ENCODE assay signal across 11 cellular contexts in genomic region chr1:219172821-219173220, GRCh38. TPM values are rescaled to one million over a fixed set of nuclear protein-coding genes. Genes with fewer than 3 reads are reported as not detected.
A peak's percentile ranks its signal among the peaks of the same experiment; 100 is the strongest.
DNase-seq lines count a peak whose midpoint lies in the region; ATAC-seq and TF ChIP-seq lines count a peak whose summit lies in the region.
"Had no signal": no experiment of that assay in that cellular context is flagged by ENCODE, and none has a peak within 500 bp of the region (broad histone marks: within the 10 kb centered on the region; RNA-seq: fewer than 3 reads in every experiment).

No MANE protein-coding gene starts in this region.

- peak overlapping the region; percentile 27 to 95 (median 48) for H3K27ac Mint-ChIP-seq in CD4-positive, CD25-positive, alpha-beta regulatory T cell
- no peak overlapping the region for H3K27ac Mint-ChIP-seq in neural progenitor cell
- no peak overlapping the region for H3K27ac Mint-ChIP-seq in stimulated activated naive CD8-positive, alpha-beta T cell treated with anti-CD3 and anti-CD28 coated beads, Interleukin-15, amount 100 ng/mL, for 72 hours

- H3K9me2 ChIP-seq in GM23248 (ENCODE audit: insufficient read depth): peaks cover 4% of the 10 kb centered on the region; the same call in 1 of the 2 replicates

- WGBS in GM23248 (ENCODE audit: low coverage in 1 of 2, low lambda C conversion rate in 2 of 2, missing lambda C conversion rate in 2 of 2), 2 experiments: 79 to 92% methylated on average over 2 of the region's 2 CpGs

- peaks cover 2% of the 10 kb centered on the region for H3K36me3 ChIP-seq in CD4-positive, CD25-positive, alpha-beta regulatory T cell (ENCODE audit: control insufficient read depth, insufficient read depth, low read length)
- H3K36me3 ChIP-seq in GM23248 (ENCODE audit: low read depth) (no peaks in the 10 kb centered on the region), ascending aorta (no peaks in the 10 kb centered on the region), neural progenitor cell (no peaks in the 10 kb centered on the region)
- H3K36me3 ChIP-seq: Peyer's patch had no signal

- H3K4me2 ChIP-seq in GM23248 (ENCODE audit: unreplicated experiment) (no peak overlapping the region), neural progenitor cell (no peak overlapping the region)

- H3K4me3 Mint-ChIP-seq in CD4-positive, CD25-positive, alpha-beta regulatory T cell: peak overlapping the region; percentile 91 to 100 (median 97)
- H3K4me3 Mint-ChIP-seq in neural progenitor cell: peak overlapping the region; percentile 29
- H3K4me3 Mint-ChIP-seq in stimulated activated naive CD8-positive, alpha-beta T cell treated with anti-CD3 and anti-CD28 coated beads, Interleukin-15, amount 100 ng/mL, for 72 hours: peak overlapping the region in 1 of 2 donors; percentile 96

- TF ChIP-seq CTCF in ascending aorta (IDR thresholded peaks at IDR 0.05): no peak
- no peak for TF ChIP-seq CTCF in neural progenitor cell (IDR thresholded peaks at IDR 0.05)

- intact Hi-C loops in ascending aorta (cut with DNase I): loop anchor here (5.0 to 10.0 kb wide), 4 partner anchors 46 to 826 kb away; partner anchors contain the start of gene TGFB2

- in situ Hi-C loops in GM23248 (cut with MboI): no loop called here

- H2AFZ ChIP-seq in GM23248 (peak overlapping the region; percentile 95; the same call in 1 of the 2 replicates), neural progenitor cell (replicated peaks) (no peak overlapping the region)

- H3K27me3 Mint-ChIP-seq in CD4-positive, CD25-positive, alpha-beta regulatory T cell: peaks cover 15% of the 10 kb centered on the region
- H3K27me3 Mint-ChIP-seq in neural progenitor cell (ENCODE audit: insufficient read depth, low read depth): peaks cover 2% of the 10 kb centered on the region
- no peaks in the 10 kb centered on the region for H3K27me3 Mint-ChIP-seq in stimulated activated naive CD8-positive, alpha-beta T cell treated with anti-CD3 and anti-CD28 coated beads, Interleukin-15, amount 100 ng/mL, for 72 hours

- no peak for DNase-seq in CD4-positive, CD25-positive, alpha-beta regulatory T cell
- DNase-seq in GM23248: no peak
- no peak for DNase-seq in ascending aorta (ENCODE audit: low spot score in 2 of 2)
- no peak for DNase-seq in neural progenitor cell (ENCODE audit: low spot score)
- no peak for DNase-seq in DMS53 (lab: John Stamatoyannopoulos, UW)
- no peak for DNase-seq in stimulated activated naive CD8-positive, alpha-beta T cell treated with anti-CD3 and anti-CD28 coated beads, Interleukin-15, amount 100 ng/mL, for 72 hours
- DNase-seq in islet precursor cell: no peak
- DNase-seq: activated CD8-positive, alpha-beta memory T cell treated with anti-CD3 and anti-CD28 coated beads, Interleukin-2, amount 50 U/mL, for 48 hours; GOT3; Peyer's patch had no signal

- no peak overlapping the region for H3K27ac ChIP-seq in CD4-positive, CD25-positive, alpha-beta regulatory T cell (ENCODE audit: insufficient read depth, low read length, poor library complexity, severe bottlenecking)
- H3K27ac ChIP-seq in GM23248: no peak overlapping the region
- peak overlapping the region; percentile 86 to 93 for H3K27ac ChIP-seq in ascending aorta
- no peak overlapping the region for H3K27ac ChIP-seq in neural progenitor cell

- peaks cover 33 to 53% (median 43%) of the 10 kb centered on the region in 4 donors for H3K4me1 Mint-ChIP-seq in CD4-positive, CD25-positive, alpha-beta regulatory T cell
- peaks cover 18% of the 10 kb centered on the region for H3K4me1 Mint-ChIP-seq in neural progenitor cell
- peaks cover 49% of the 10 kb centered on the region for H3K4me1 Mint-ChIP-seq in stimulated activated naive CD8-positive, alpha-beta T cell treated with anti-CD3 and anti-CD28 coated beads, Interleukin-15, amount 100 ng/mL, for 72 hours

- H3F3A ChIP-seq in GM23248 (ENCODE audit: insufficient read depth) (no peaks in the 10 kb centered on the region), neural progenitor cell (ENCODE audit: low read depth) (peaks cover 16% of the 10 kb centered on the region)

- peaks cover 22% of the 10 kb centered on the region for H3K4me1 ChIP-seq in CD4-positive, CD25-positive, alpha-beta regulatory T cell (ENCODE audit: control insufficient read depth, insufficient read depth, low read length, poor library complexity, severe bottlenecking)
- H3K4me1 ChIP-seq in GM23248 (ENCODE audit: insufficient read depth) (0 out of 2 replicates have a peak, but pooled peaks cover 11% of the 10 kb centered on the region), ascending aorta (peaks cover 0 to 6% of the 10 kb centered on the region in 2 donors), neural progenitor cell (peaks cover 11% of the 10 kb centered on the region)

- H3K4me3 ChIP-seq in CD4-positive, CD25-positive, alpha-beta regulatory T cell (ENCODE audit: low read depth, low read length): peak overlapping the region; percentile 93
- no peak overlapping the region for H3K4me3 ChIP-seq in GM23248
- peak overlapping the region in 1 of 2 donors; percentile 76 for H3K4me3 ChIP-seq in ascending aorta
- no peak overlapping the region for H3K4me3 ChIP-seq in neural progenitor cell

- no peaks in the 10 kb centered on the region for H3K27me3 ChIP-seq in CD4-positive, CD25-positive, alpha-beta regulatory T cell (ENCODE audit: control insufficient read depth, insufficient read depth, low read length)
- H3K27me3 ChIP-seq in GM23248 (replicated peaks; ENCODE audit: insufficient read depth) (no peaks in the 10 kb centered on the region), ascending aorta (no peaks in the 10 kb centered on the region), neural progenitor cell (no peaks in the 10 kb centered on the region)
- H3K27me3 ChIP-seq: Peyer's patch had no signal

- H3K36me3 Mint-ChIP-seq in CD4-positive, CD25-positive, alpha-beta regulatory T cell: peaks cover 6% of the 10 kb centered on the region
- peaks cover 2% of the 10 kb centered on the region for H3K36me3 Mint-ChIP-seq in neural progenitor cell

- no peak overlapping the region for H3K9ac ChIP-seq in GM23248
- H3K9ac ChIP-seq in neural progenitor cell: no peak overlapping the region

- H4K20me1 ChIP-seq in GM23248 (ENCODE audit: insufficient read depth) (no peaks in the 10 kb centered on the region), neural progenitor cell (ENCODE audit: low read depth) (peaks cover 14% of the 10 kb centered on the region)

- peaks cover 12% of the 10 kb centered on the region; the same call in 1 of the 2 replicates for H3K79me2 ChIP-seq in GM23248 (ENCODE audit: insufficient read depth)
- H3K79me2 ChIP-seq in neural progenitor cell (ENCODE audit: low read depth): peaks cover 12% of the 10 kb centered on the region

- H3K9me3 Mint-ChIP-seq in CD4-positive, CD25-positive, alpha-beta regulatory T cell: peaks cover 0 to 2% (median 0%) of the 10 kb centered on the region in 7 donors
- no peaks in the 10 kb centered on the region for H3K9me3 Mint-ChIP-seq in neural progenitor cell
- peaks cover 3 to 5% of the 10 kb centered on the region in 2 donors for H3K9me3 Mint-ChIP-seq in stimulated activated naive CD8-positive, alpha-beta T cell treated with anti-CD3 and anti-CD28 coated beads, Interleukin-15, amount 100 ng/mL, for 72 hours

- H3K9me3 ChIP-seq in CD4-positive, CD25-positive, alpha-beta regulatory T cell (ENCODE audit: control insufficient read depth in 2 of 2, low read length in 2 of 2): no peaks in the 10 kb centered on the region
- H3K9me3 ChIP-seq in GM23248 (ENCODE audit: low read depth) (no peaks in the 10 kb centered on the region), ascending aorta (no peaks in the 10 kb centered on the region), neural progenitor cell (ENCODE audit: low read depth) (no peaks in the 10 kb centered on the region)
- H3K9me3 ChIP-seq: Peyer's patch had no signal

- ATAC-seq in CD4-positive, CD25-positive, alpha-beta regulatory T cell (ENCODE audit: low read depth in 2 of 2): no peak
- no peak for ATAC-seq in HG03045 (IDR thresholded peaks at IDR 0.05; ENCODE audit: unreplicated experiment)
- ATAC-seq in stimulated activated naive CD8-positive, alpha-beta T cell treated with anti-CD3 and anti-CD28 coated beads, Interleukin-15, amount 100 ng/mL, for 72 hours: no peak

RNA-seq across cellular contexts. Expression of gene LYPLAL1, which starts 0.9 kb away (rescaled TPM):
- 17.8 TPM for total RNA-seq in CD4-positive, CD25-positive, alpha-beta regulatory T cell
- 10 to 100 TPM; 32.8 to 44.0 (median 38.1) TPM for polyA plus RNA-seq in CD4-positive, CD25-positive, alpha-beta regulatory T cell
- total RNA-seq in GM23248 (2014; rRNA removed; shearing (Covaris generic)): 9.1 and 11.4 TPM in 2 replicates
- 31.8 and 33.7 TPM in 2 replicates for polyA plus RNA-seq in GM23248 (2016; fragmentation: Nextera tagmentation; extraction: Ambion mirVana)
- total RNA-seq in ascending aorta (27.5 TPM), neural progenitor cell (ENCODE audit: low replicate concordance) (12.9 and 35.4 TPM in 2 replicates)

Comparison
In these comparisons a context has a peak if more than half of its experiments do, and no peak if none do; other contexts are left out.
1. H3K27ac ChIP-seq: peak in ascending aorta (2 of 2); none in CD4-positive, CD25-positive, alpha-beta regulatory T cell (single experiment), GM23248 (single experiment) and neural progenitor cell (single experiment).
2. H3K27ac Mint-ChIP-seq: peak in CD4-positive, CD25-positive, alpha-beta regulatory T cell (3 of 3); none in neural progenitor cell (single experiment) and stimulated activated naive CD8-positive, alpha-beta T cell treated with anti-CD3 and anti-CD28 coated beads, Interleukin-15, amount 100 ng/mL, for 72 hours (0 of 2).